Comparison of ENCODE assay signal across 1 cellular context in the genomic region with DNA sequence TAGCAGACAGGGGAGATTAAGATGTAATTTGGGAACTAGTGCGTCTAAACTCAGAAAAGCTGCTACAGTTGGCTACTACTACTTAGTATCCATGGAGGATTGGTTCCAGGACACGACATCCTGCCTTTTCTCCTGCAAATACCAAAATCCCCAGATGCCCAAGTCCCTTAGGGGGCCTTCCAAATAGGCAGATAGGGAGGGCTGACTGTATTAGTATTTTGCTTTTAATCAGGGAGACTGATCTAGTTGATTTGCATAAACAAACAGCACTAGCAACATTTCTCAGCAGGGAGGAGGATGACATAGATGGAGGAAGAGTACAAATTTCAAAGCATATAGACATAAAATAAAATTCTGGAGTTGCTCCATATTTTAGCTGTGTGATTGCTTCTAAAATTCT.
TF ChIP-seq lines count a peak whose summit lies in the region.

No MANE protein-coding gene starts in this region.

TF ChIP-seq in GM23338, 12 proteins besides CTCF, POLR2A, EP300 and RAD21 (continued from another document):
- TF ChIP-seq, protein P1, sequence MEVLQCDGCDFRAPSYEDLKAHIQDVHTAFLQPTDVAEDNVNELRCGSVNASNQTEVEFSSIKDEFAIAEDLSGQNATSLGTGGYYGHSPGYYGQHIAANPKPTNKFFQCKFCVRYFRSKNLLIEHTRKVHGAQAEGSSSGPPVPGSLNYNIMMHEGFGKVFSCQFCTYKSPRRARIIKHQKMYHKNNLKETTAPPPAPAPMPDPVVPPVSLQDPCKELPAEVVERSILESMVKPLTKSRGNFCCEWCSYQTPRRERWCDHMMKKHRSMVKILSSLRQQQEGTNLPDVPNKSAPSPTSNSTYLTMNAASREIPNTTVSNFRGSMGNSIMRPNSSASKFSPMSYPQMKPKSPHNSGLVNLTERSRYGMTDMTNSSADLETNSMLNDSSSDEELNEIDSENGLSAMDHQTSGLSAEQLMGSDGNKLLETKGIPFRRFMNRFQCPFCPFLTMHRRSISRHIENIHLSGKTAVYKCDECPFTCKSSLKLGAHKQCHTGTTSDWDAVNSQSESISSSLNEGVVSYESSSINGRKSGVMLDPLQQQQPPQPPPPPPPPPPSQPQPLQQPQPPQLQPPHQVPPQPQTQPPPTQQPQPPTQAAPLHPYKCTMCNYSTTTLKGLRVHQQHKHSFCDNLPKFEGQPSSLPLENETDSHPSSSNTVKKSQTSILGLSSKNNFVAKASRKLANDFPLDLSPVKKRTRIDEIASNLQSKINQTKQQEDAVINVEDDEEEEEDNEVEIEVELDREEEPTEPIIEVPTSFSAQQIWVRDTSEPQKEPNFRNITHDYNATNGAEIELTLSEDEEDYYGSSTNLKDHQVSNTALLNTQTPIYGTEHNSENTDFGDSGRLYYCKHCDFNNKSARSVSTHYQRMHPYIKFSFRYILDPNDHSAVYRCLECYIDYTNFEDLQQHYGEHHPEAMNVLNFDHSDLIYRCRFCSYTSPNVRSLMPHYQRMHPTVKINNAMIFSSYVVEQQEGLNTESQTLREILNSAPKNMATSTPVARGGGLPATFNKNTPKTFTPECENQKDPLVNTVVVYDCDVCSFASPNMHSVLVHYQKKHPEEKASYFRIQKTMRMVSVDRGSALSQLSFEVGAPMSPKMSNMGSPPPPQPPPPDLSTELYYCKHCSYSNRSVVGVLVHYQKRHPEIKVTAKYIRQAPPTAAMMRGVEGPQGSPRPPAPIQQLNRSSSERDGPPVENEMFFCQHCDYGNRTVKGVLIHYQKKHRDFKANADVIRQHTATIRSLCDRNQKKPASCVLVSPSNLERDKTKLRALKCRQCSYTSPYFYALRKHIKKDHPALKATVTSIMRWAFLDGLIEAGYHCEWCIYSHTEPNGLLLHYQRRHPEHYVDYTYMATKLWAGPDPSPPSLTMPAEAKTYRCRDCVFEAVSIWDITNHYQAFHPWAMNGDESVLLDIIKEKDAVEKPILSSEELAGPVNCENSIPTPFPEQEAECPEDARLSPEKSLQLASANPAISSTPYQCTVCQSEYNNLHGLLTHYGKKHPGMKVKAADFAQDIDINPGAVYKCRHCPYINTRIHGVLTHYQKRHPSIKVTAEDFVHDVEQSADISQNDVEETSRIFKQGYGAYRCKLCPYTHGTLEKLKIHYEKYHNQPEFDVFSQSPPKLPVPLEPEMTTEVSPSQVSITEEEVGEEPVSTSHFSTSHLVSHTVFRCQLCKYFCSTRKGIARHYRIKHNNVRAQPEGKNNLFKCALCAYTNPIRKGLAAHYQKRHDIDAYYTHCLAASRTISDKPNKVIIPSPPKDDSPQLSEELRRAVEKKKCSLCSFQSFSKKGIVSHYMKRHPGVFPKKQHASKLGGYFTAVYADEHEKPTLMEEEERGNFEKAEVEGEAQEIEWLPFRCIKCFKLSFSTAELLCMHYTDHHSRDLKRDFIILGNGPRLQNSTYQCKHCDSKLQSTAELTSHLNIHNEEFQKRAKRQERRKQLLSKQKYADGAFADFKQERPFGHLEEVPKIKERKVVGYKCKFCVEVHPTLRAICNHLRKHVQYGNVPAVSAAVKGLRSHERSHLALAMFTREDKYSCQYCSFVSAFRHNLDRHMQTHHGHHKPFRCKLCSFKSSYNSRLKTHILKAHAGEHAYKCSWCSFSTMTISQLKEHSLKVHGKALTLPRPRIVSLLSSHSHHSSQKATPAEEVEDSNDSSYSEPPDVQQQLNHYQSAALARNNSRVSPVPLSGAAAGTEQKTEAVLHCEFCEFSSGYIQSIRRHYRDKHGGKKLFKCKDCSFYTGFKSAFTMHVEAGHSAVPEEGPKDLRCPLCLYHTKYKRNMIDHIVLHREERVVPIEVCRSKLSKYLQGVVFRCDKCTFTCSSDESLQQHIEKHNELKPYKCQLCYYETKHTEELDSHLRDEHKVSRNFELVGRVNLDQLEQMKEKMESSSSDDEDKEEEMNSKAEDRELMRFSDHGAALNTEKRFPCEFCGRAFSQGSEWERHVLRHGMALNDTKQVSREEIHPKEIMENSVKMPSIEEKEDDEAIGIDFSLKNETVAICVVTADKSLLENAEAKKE (CRISPR knock-in tag; IDR thresholded peaks at IDR 0.05): no peak
- TF ChIP-seq NANOG (IDR thresholded peaks at IDR 0.05; ENCODE audit: borderline replicate concordance): no peak
- no peak for TF ChIP-seq STAT1 (IDR thresholded peaks at IDR 0.05; ENCODE audit: unreplicated experiment)
- no peak for TF ChIP-seq ZNF114 (CRISPR knock-in tag; IDR thresholded peaks at IDR 0.05)
TF ChIP-seq in GM23338: peak in this region for 0.
